Comparison of ENCODE assay signal across 20 cellular contexts in the genomic region with DNA sequence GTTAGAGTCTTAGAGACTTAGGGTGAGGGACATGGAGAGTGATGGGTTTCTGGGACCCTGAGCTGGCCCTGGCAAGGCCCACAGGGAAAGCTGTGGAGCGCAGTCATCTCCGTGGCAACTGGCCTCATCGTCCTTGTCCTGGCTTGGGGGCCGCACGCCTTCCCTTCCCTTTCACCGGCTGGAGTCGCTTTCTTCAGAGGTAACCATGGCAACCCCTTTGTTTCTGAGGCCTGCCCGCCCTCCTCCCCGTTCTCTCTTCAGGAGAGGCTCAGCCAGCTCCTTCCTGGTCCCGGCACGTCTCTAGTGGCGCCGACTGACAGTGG. TPM values are rescaled to one million over a fixed set of nuclear protein-coding genes. Genes with fewer than 3 reads are reported as not detected.
DNase-seq lines count a peak whose midpoint lies in the region; ATAC-seq, FAIRE-seq and TF ChIP-seq lines count a peak whose summit lies in the region.
"Had no signal": no experiment of that assay in that cellular context is flagged by ENCODE, and none has a peak within 500 bp of the region (broad histone marks: within the 10 kb centered on the region; RNA-seq: fewer than 3 reads in every experiment).

No MANE protein-coding gene starts in this region.

- no peak for TF ChIP-seq CTCF in GM12878 (IDR thresholded peaks at IDR 0.05 in 2 of 3, conservative IDR thresholded peaks at IDR 0.05 in 1 of 3; ENCODE audit: control insufficient read depth in 2 of 3, extremely low read depth in 1 of 3, insufficient read depth in 1 of 3, low read depth in 3 of 3, low read length in 3 of 3)
- no peak for TF ChIP-seq CTCF in D721Med (IDR thresholded peaks at IDR 0.05; ENCODE audit: insufficient read depth, missing control alignments)

- H2BK15ac ChIP-seq in mesenchymal stem cell (ENCODE audit: low read depth, poor library complexity, severe bottlenecking), result no peak overlapping the region

- H3K27ac ChIP-seq in GM12878 (ENCODE audit: control insufficient read depth, insufficient read depth) (no peak overlapping the region), mesenchymal stem cell (ENCODE audit: low read length, poor library complexity, severe bottlenecking) (no peak overlapping the region)
- H3K27ac ChIP-seq: body of pancreas had no signal

- H2AK5ac ChIP-seq in mesenchymal stem cell (ENCODE audit: low read length, severe bottlenecking), result no peak overlapping the region

- TF ChIP-seq EP300 in GM12878 (IDR thresholded peaks at IDR 0.05; ENCODE audit: borderline replicate concordance in 1 of 2, control insufficient read depth in 1 of 2, low read depth in 2 of 2, low read length in 2 of 2), result no peak

- no peak overlapping the region for H3K4me2 ChIP-seq in GM12878 (ENCODE audit: control insufficient read depth, insufficient read depth)
- H3K4me2 ChIP-seq in mesenchymal stem cell (ENCODE audit: low read length, poor library complexity, severe bottlenecking), result no peak overlapping the region

- TF ChIP-seq RAD21 in GM12878 (IDR thresholded peaks at IDR 0.05; ENCODE audit: insufficient read depth, low read depth, low read length), result no peak

- no TSS peak for BruUV-seq in GM12878 (replicated peaks; lab: Mats Ljungman, UMichigan)

- no peak overlapping the region for H3K9ac ChIP-seq in GM12878 (ENCODE audit: control insufficient read depth, insufficient read depth, low read length)
- no peak overlapping the region for H3K9ac ChIP-seq in mesenchymal stem cell (ENCODE audit: low read length)

- no peak overlapping the region for H4K8ac ChIP-seq in mesenchymal stem cell (ENCODE audit: low read length)

- H4K91ac ChIP-seq in mesenchymal stem cell (ENCODE audit: low read length), result no peak overlapping the region

- TF ChIP-seq POLR2A in GM12878 (IDR thresholded peaks at IDR 0.05; ENCODE audit: low read depth, low read length), result no peak

- no peaks in the 10 kb centered on the region; the same call in 2 of the 3 replicates for H3K9me3 ChIP-seq in GM12878 (replicated peaks; ENCODE audit: control insufficient read depth, insufficient read depth, low read length)
- peaks cover 7% of the 10 kb centered on the region for H3K9me3 ChIP-seq in mesenchymal stem cell (ENCODE audit: control insufficient read depth, low read length)
- H3K9me3 ChIP-seq: BE2C, body of pancreas, neutrophil had no signal

- intact Hi-C loops in GM12878 (cut with micrococcal nuclease; ENCODE audit: unreplicated experiment), result no loop called here

- no peak overlapping the region for H2BK12ac ChIP-seq in mesenchymal stem cell (ENCODE audit: low read length in 2 of 2)

- H2AFZ ChIP-seq in GM12878 (ENCODE audit: control insufficient read depth, low read depth, low read length) (no peak overlapping the region), mesenchymal stem cell (ENCODE audit: low read depth, low read length) (no peak overlapping the region)

- H3K4me3 ChIP-seq in GM12878 (no peak overlapping the region), mesenchymal stem cell (ENCODE audit: insufficient read depth in 1 of 2, low read depth in 1 of 2, low read length in 2 of 2) (no peak overlapping the region)
- H3K4me3 ChIP-seq: body of pancreas, lung had no signal

- H3K23ac ChIP-seq in mesenchymal stem cell (ENCODE audit: low read length in 2 of 2), result no peak overlapping the region

- H4K20me1 ChIP-seq in GM12878 (ENCODE audit: control insufficient read depth, insufficient read depth), result no peaks in the 10 kb centered on the region

- RAD21 ChIA-PET in GM12878 (lab: Charles Lee; ENCODE audit: unreplicated experiment), result no interaction called here

- SMC1A ChIA-PET in GM12878 (lab: Charles Lee; ENCODE audit: uncharacterized antibody, unreplicated experiment), result no interaction called here

- FAIRE-seq in GM12878 (lab: Jason Lieb, UNC), result no peak
- FAIRE-seq in D721Med (lab: Jason Lieb, UNC), result no peak
- FAIRE-seq: GM12891, RCC 7860 had no signal

- H3K36me3 ChIP-seq in GM12878 (ENCODE audit: control insufficient read depth in 2 of 2, insufficient read depth in 2 of 2, low read length in 1 of 2) (no peaks in the 10 kb centered on the region), mesenchymal stem cell (ENCODE audit: control insufficient read depth in 1 of 2, insufficient read depth in 2 of 2, low read depth in 1 of 2, low read length in 2 of 2) (peaks cover 4 to 9% of the 10 kb centered on the region in 2 experiments)
- H3K36me3 ChIP-seq: BE2C, neutrophil had no signal

- no peak overlapping the region for H2BK5ac ChIP-seq in mesenchymal stem cell (ENCODE audit: low read depth, low read length, poor library complexity, severe bottlenecking)

- no peak overlapping the region for H2BK120ac ChIP-seq in mesenchymal stem cell (ENCODE audit: low read depth, low read length)

- no peak overlapping the region for H3K4ac ChIP-seq in mesenchymal stem cell (ENCODE audit: low read depth in 1 of 2, low read length in 2 of 2)

- CTCF ChIA-PET in GM12878 (lab: Yijun Ruan, JAX), result no interaction called here

- H3K27me3 ChIP-seq in GM12878 (replicated peaks in 1 of 2; ENCODE audit: control insufficient read depth in 2 of 2, insufficient read depth in 2 of 2, low read length in 1 of 2) (no peaks in the 10 kb centered on the region), mesenchymal stem cell (ENCODE audit: control insufficient read depth in 1 of 2, insufficient read depth in 1 of 2, low read length in 2 of 2) (peaks cover 14 to 39% of the 10 kb centered on the region in 2 experiments)
- H3K27me3 ChIP-seq: BE2C, body of pancreas had no signal

- no peak overlapping the region for H3K14ac ChIP-seq in mesenchymal stem cell (ENCODE audit: low read length in 2 of 2)

- peaks cover 6% of the 10 kb centered on the region for H3K79me1 ChIP-seq in mesenchymal stem cell (replicated peaks; ENCODE audit: low read length, poor library complexity, severe bottlenecking)

- DNase-seq in ELF-1 (ENCODE audit: low read depth, low spot score) (peak; percentile 82), NCI-H1092 treated with DMSO at 0.1 percent for 48 hours (lab: John Stamatoyannopoulos, UW) (peak; percentile 57), GM12878 (ENCODE audit: low read depth, low spot score) (no peak), mesenchymal stem cell (peak; percentile 35), D721Med (ENCODE audit: insufficient read length, low spot score) (no peak), SKM-1 treated with dmso at 0.1 percent for 144 hours (lab: John Stamatoyannopoulos, UW; ENCODE audit: unreplicated experiment) (no peak)
- DNase-seq: activated CD4-positive, alpha-beta T cell treated with anti-CD3 and anti-CD28 coated beads for 1 hour; BE2C; body of pancreas; IMR-90; NCI-H1048; NCI-H526; T-helper 1 cell had no signal

- H3K4me1 ChIP-seq in GM12878 (ENCODE audit: control insufficient read depth, insufficient read depth, low read length), result peaks cover 12% of the 10 kb centered on the region
- peaks cover 14% of the 10 kb centered on the region for H3K4me1 ChIP-seq in mesenchymal stem cell (ENCODE audit: control insufficient read depth, insufficient read depth, low read depth, low read length)
- H3K4me1 ChIP-seq: BE2C had no signal

- ATAC-seq in GM12878, result no peak
- ATAC-seq in HG03342 (IDR thresholded peaks at IDR 0.05; ENCODE audit: unreplicated experiment), result no peak
- ATAC-seq: body of pancreas; stimulated activated memory B cell treated with anti-CD40 and anti-IgM and Interleukin-4, amounts not matched to agents 10 μg/mL and 1 μg/mL and 100 μg/mL, for 72 hours had no signal

- H3K79me2 ChIP-seq in GM12878 (ENCODE audit: control insufficient read depth, insufficient read depth, low read length), result peaks cover 18% of the 10 kb centered on the region

- H3K18ac ChIP-seq in mesenchymal stem cell (ENCODE audit: low read depth in 1 of 2, low read length in 2 of 2), result no peak overlapping the region

- POLR2A ChIA-PET in GM12878 (lab: Charles Lee), result no interaction called here

- 65% methylated on average over 13 of the region's 13 CpGs for WGBS in GM12878 (ENCODE audit: insufficient coverage, insufficient replicate concordance, low lambda C conversion rate, missing lambda C conversion rate)
- 61% methylated on average over 13 of the region's 13 CpGs for WGBS in mesenchymal stem cell

- in situ Hi-C loops in GM12878 (cut with MboI), result no loop called here

RNA-seq across cellular contexts. Expression of a gene that starts 1.7 kb away (rescaled TPM):
- 105 and 133 TPM in 2 replicates for total RNA-seq in GM12878 (2013; cell fraction: nucleolus; rRNA removed)
- total RNA-seq in GM12878 (2014; rRNA removed) (16.3 and 17.4 TPM in 2 replicates), GM12878 (2014; rRNA removed; fragmentation: Illumina TruSeq; extraction: Trizol) (12.4 and 13.3 TPM in 2 replicates), GM12878 (2021) (22.3 and 24.1 TPM in 2 replicates)
- 14.8 TPM for polyA plus RNA-seq in GM12878 (2011; ENCODE audit: low read depth)
- polyA plus RNA-seq in GM12878 (2011; rRNA removed) (10.9 and 15.8 TPM in 2 replicates), GM12878 (2014; fragmentation: Illumina TruSeq; extraction: Trizol) (15.0 and 16.4 TPM in 2 replicates), GM12878 (2014; fragmentation: Nextera tagmentation; extraction: Ambion mirVana) (1 to 10 TPM; 2.8 to 4.1 TPM), GM12878 (2014; rRNA removed) (12.7 and 14.4 TPM in 2 replicates), GM12878 (2016; fragmentation: Nextera tagmentation; extraction: Ambion mirVana) (10 to 100 TPM; 13.8 to 15.4 TPM)
- polyA plus RNA-seq in GM12878 (2011; cell fraction: cytosol; rRNA removed), result 12.0 and 14.6 TPM in 2 replicates
- polyA plus RNA-seq in GM12878 (2011; cell fraction: nucleus; rRNA removed), result 67.4 and 67.5 TPM in 2 replicates
- 20.8 and 23.0 TPM in 2 replicates for polyA plus RNA-seq in GM12878 (2012)
- polyA minus RNA-seq in GM12878 (2011; rRNA and poly(A)+ RNA removed), result 66.0 and 206 TPM in 2 replicates
- polyA minus RNA-seq in GM12878 (2011; cell fraction: cytosol; rRNA and poly(A)+ RNA removed), result 5.5 and 6.5 TPM in 2 replicates
- polyA minus RNA-seq in GM12878 (2011; cell fraction: nucleus; rRNA and poly(A)+ RNA removed), result 27.1 and 49.9 TPM in 2 replicates
- 22.3 TPM for polyA plus RNA-seq in mesenchymal stem cell (2013, experiment 1 of 2)
- 22.7 TPM for polyA plus RNA-seq in mesenchymal stem cell (2013, experiment 2 of 2)

RNA-seq across cellular contexts. Expression of a gene that starts 16.6 kb away (rescaled TPM):
- not detected in 2 replicates for total RNA-seq in GM12878 (2013; cell fraction: nucleolus; rRNA removed)
- total RNA-seq in GM12878 (2014; rRNA removed), result not detected in 2 replicates
- total RNA-seq in GM12878 (2014; rRNA removed; fragmentation: Illumina TruSeq; extraction: Trizol), result not detected in 2 replicates
- not detected in 2 replicates for total RNA-seq in GM12878 (2021)
- polyA plus RNA-seq in GM12878 (2011; ENCODE audit: low read depth), result not detected
- polyA plus RNA-seq in GM12878 (2011; rRNA removed), result not detected in 2 replicates
- polyA plus RNA-seq in GM12878 (2011; cell fraction: cytosol; rRNA removed), result not detected in 2 replicates
- not detected in 2 replicates for polyA plus RNA-seq in GM12878 (2011; cell fraction: nucleus; rRNA removed)
- polyA plus RNA-seq in GM12878 (2012), result 0.04 TPM in 1 of 2 replicates, not detected in the other
- not detected in 2 replicates for polyA plus RNA-seq in GM12878 (2014; fragmentation: Illumina TruSeq; extraction: Trizol)
- not detected for polyA plus RNA-seq in GM12878 (2014; fragmentation: Nextera tagmentation; extraction: Ambion mirVana)
- polyA plus RNA-seq in GM12878 (2014; rRNA removed), result not detected in 2 replicates
- not detected for polyA plus RNA-seq in GM12878 (2016; fragmentation: Nextera tagmentation; extraction: Ambion mirVana)
- not detected in 2 replicates for polyA minus RNA-seq in GM12878 (2011; rRNA and poly(A)+ RNA removed)
- polyA minus RNA-seq in GM12878 (2011; cell fraction: cytosol; rRNA and poly(A)+ RNA removed), result not detected in 2 replicates
- not detected in 2 replicates for polyA minus RNA-seq in GM12878 (2011; cell fraction: nucleus; rRNA and poly(A)+ RNA removed)
- not detected for polyA plus RNA-seq in mesenchymal stem cell (2013, experiment 1 of 2)
- polyA plus RNA-seq in mesenchymal stem cell (2013, experiment 2 of 2), result not detected
- total RNA-seq: Daoy, IMR-90, lung had no signal
- polyA plus RNA-seq: IMR-90, lung had no signal

RNA-seq across cellular contexts. Expression of a gene that starts 53.8 kb away (rescaled TPM):
- 48.5 and 51.0 TPM in 2 replicates for total RNA-seq in GM12878 (2013; cell fraction: nucleolus; rRNA removed)
- total RNA-seq in GM12878 (2014; rRNA removed), result 40.9 and 44.1 TPM in 2 replicates
- total RNA-seq in GM12878 (2014; rRNA removed; fragmentation: Illumina TruSeq; extraction: Trizol), result 19.3 and 28.5 TPM in 2 replicates
- total RNA-seq in GM12878 (2021), result 40.4 and 52.4 TPM in 2 replicates
- polyA plus RNA-seq in GM12878 (2011; ENCODE audit: low read depth), result 12.8 TPM
- 22.2 and 32.9 TPM in 2 replicates for polyA plus RNA-seq in GM12878 (2011; rRNA removed)
- 44.6 and 54.2 TPM in 2 replicates for polyA plus RNA-seq in GM12878 (2011; cell fraction: cytosol; rRNA removed)
- 23.9 and 38.8 TPM in 2 replicates for polyA plus RNA-seq in GM12878 (2011; cell fraction: nucleus; rRNA removed)
- 18.6 and 25.9 TPM in 2 replicates for polyA plus RNA-seq in GM12878 (2012)
- polyA plus RNA-seq in GM12878 (2014; fragmentation: Illumina TruSeq; extraction: Trizol), result 10.4 and 31.4 TPM in 2 replicates
- polyA plus RNA-seq in GM12878 (2014; fragmentation: Nextera tagmentation; extraction: Ambion mirVana), result 1 to 10 TPM; 6.2 to 7.3 TPM
- polyA plus RNA-seq in GM12878 (2014; rRNA removed), result 44.5 and 45.2 TPM in 2 replicates
- 10 to 100 TPM; 35.8 to 38.6 TPM for polyA plus RNA-seq in GM12878 (2016; fragmentation: Nextera tagmentation; extraction: Ambion mirVana)
- 15.4 and 31.5 TPM in 2 replicates for polyA minus RNA-seq in GM12878 (2011; rRNA and poly(A)+ RNA removed)
- polyA minus RNA-seq in GM12878 (2011; cell fraction: cytosol; rRNA and poly(A)+ RNA removed), result 6.9 and 9.5 TPM in 2 replicates
- polyA minus RNA-seq in GM12878 (2011; cell fraction: nucleus; rRNA and poly(A)+ RNA removed), result 8.2 and 26.7 TPM in 2 replicates
- polyA plus RNA-seq in mesenchymal stem cell (2013, experiment 1 of 2), result 27.8 TPM
- 26.3 TPM for polyA plus RNA-seq in mesenchymal stem cell (2013, experiment 2 of 2)

Comparison
In these comparisons a context has a peak if more than half of its experiments do, and no peak if none do; other contexts are left out.
1. DNase-seq: peak in ELF-1 (single experiment), NCI-H1092 treated with DMSO at 0.1 percent for 48 hours (single experiment) and mesenchymal stem cell (single experiment); none in GM12878 (single experiment), D721Med (single experiment) and SKM-1 treated with dmso at 0.1 percent for 144 hours (single experiment).